Comparison of ENCODE assay signal across 24 cellular contexts in genomic region chr17:64094412-64094811, GRCh38. TPM values are rescaled to one million over a fixed set of nuclear protein-coding genes. Genes with fewer than 3 reads are reported as not detected.
DNase-seq lines count a peak whose midpoint lies in the region; ATAC-seq and TF ChIP-seq lines count a peak whose summit lies in the region.
"Had no signal": no experiment of that assay in that cellular context is flagged by ENCODE, and none has a peak within 500 bp of the region (broad histone marks: within the 10 kb centered on the region; RNA-seq: fewer than 3 reads in every experiment).

No MANE protein-coding gene starts in this region.

- peak overlapping the region; percentile 65 for H3K27ac Mint-ChIP-seq in T-helper 1 cell treated with Interleukin-12 subunit alpha and Interleukin-12 subunit beta and Interleukin-4 antibody, amounts not matched to agents 30 μg/mL and 1 μg/mL, for 36 hours
- peak overlapping the region in 2 of 3 donors; percentile 29 to 74 for H3K27ac Mint-ChIP-seq in CD4-positive, CD25-positive, alpha-beta regulatory T cell
- H3K27ac Mint-ChIP-seq: endodermal cell had no signal

- BruUV-seq in PC-9 (replicated peaks; lab: Mats Ljungman, UMichigan), result no TSS peak

- H3K9me3 ChIP-seq in CD4-positive, CD25-positive, alpha-beta regulatory T cell (ENCODE audit: control insufficient read depth in 2 of 2, low read length in 2 of 2), result no peaks in the 10 kb centered on the region
- H3K9me3 ChIP-seq in PC-9 (ENCODE audit: insufficient read depth, low read depth), result no peaks in the 10 kb centered on the region
- H3K9me3 ChIP-seq in right cardiac atrium (ENCODE audit: control insufficient read depth, low read length), result no peaks in the 10 kb centered on the region
- H3K9me3 ChIP-seq: adrenal gland, esophagus squamous epithelium, gastrocnemius medialis, psoas muscle, tibial artery had no signal

- intact Hi-C loops in PC-9 (cut with micrococcal nuclease; ENCODE audit: unreplicated experiment), result no loop called here
- intact Hi-C loops in left colon (cut with DNase I, micrococcal nuclease), result no loop called here
- intact Hi-C loops in right cardiac atrium (cut with DNase I), result no loop called here

- no peak for ATAC-seq in CD4-positive, CD25-positive, alpha-beta regulatory T cell (ENCODE audit: low read depth in 2 of 2)
- peak; percentile 81 for ATAC-seq in left colon
- no peak for ATAC-seq in right cardiac atrium
- no peak for ATAC-seq in GM21737 (IDR thresholded peaks at IDR 0.05; ENCODE audit: unreplicated experiment)
- ATAC-seq: gastrocnemius medialis had no signal

- no peak overlapping the region for H3K27ac ChIP-seq in CD4-positive, CD25-positive, alpha-beta regulatory T cell (ENCODE audit: insufficient read depth, low read length, poor library complexity, severe bottlenecking)
- H3K27ac ChIP-seq in PC-9 (peak overlapping the region; percentile 64; the same call in 1 of the 2 replicates), right cardiac atrium (ENCODE audit: low read length) (no peak overlapping the region)
- H3K27ac ChIP-seq: coronary artery, gastrocnemius medialis, GM23248, psoas muscle, tibial artery had no signal

- peaks cover 76% of the 10 kb centered on the region for H3K4me1 Mint-ChIP-seq in T-helper 1 cell treated with Interleukin-12 subunit alpha and Interleukin-12 subunit beta and Interleukin-4 antibody, amounts not matched to agents 30 μg/mL and 1 μg/mL, for 36 hours (ENCODE audit: low read depth)
- peaks cover 30 to 66% (median 38%) of the 10 kb centered on the region in 4 donors for H3K4me1 Mint-ChIP-seq in CD4-positive, CD25-positive, alpha-beta regulatory T cell

- no peaks in the 10 kb centered on the region for H3K9me3 Mint-ChIP-seq in T-helper 1 cell treated with Interleukin-12 subunit alpha and Interleukin-12 subunit beta and Interleukin-4 antibody, amounts not matched to agents 30 μg/mL and 1 μg/mL, for 36 hours
- H3K9me3 Mint-ChIP-seq in CD4-positive, CD25-positive, alpha-beta regulatory T cell, result no peaks in the 10 kb centered on the region
- H3K9me3 Mint-ChIP-seq: endodermal cell had no signal

- H3F3A ChIP-seq in PC-9 (ENCODE audit: insufficient read depth, low read depth), result peaks cover 30% of the 10 kb centered on the region

- H3K36me3 Mint-ChIP-seq in T-helper 1 cell treated with Interleukin-12 subunit alpha and Interleukin-12 subunit beta and Interleukin-4 antibody, amounts not matched to agents 30 μg/mL and 1 μg/mL, for 36 hours (ENCODE audit: low read depth), result peaks cover 66% of the 10 kb centered on the region
- peaks cover 35% of the 10 kb centered on the region for H3K36me3 Mint-ChIP-seq in CD4-positive, CD25-positive, alpha-beta regulatory T cell

- no peaks in the 10 kb centered on the region for H3K27me3 ChIP-seq in CD4-positive, CD25-positive, alpha-beta regulatory T cell (ENCODE audit: control insufficient read depth, insufficient read depth, low read length)
- no peaks in the 10 kb centered on the region for H3K27me3 ChIP-seq in PC-9 (ENCODE audit: insufficient read depth, low read depth)
- no peaks in the 10 kb centered on the region for H3K27me3 ChIP-seq in right cardiac atrium (ENCODE audit: control insufficient read depth, insufficient read depth)
- H3K27me3 ChIP-seq: adrenal gland, esophagus squamous epithelium, gastrocnemius medialis, tibial artery had no signal

- DNase-seq in T-helper 1 cell (no peak), PC-9 (no peak), left colon (no peak), right cardiac atrium (no peak)
- DNase-seq in CD4-positive, CD25-positive, alpha-beta regulatory T cell, result no peak
- no peak for DNase-seq in stimulated activated naive CD4-positive, alpha-beta T cell (lab: John Stamatoyannopoulos, UW)
- DNase-seq: 8988T; activated CD4-positive, alpha-beta T cell treated with anti-CD3 and anti-CD28 coated beads, Interleukin-2, amount 50 U/mL, for 48 hours; activated T-cell treated with anti-CD3 and anti-CD28 coated beads, Interleukin-2, amount 50 U/mL, for 1 hour; adrenal gland; AML-193; endodermal cell; esophagus squamous epithelium; gastrocnemius medialis; GM23248; hypothalamus; NCI-H1105 treated with DMSO at 0.1 percent for 48 hours; NCI-H2029 treated with DMSO at 0.1 percent for 48 hours; psoas muscle; SIG-M5; tibial artery had no signal

- H4K20me1 ChIP-seq in PC-9 (ENCODE audit: insufficient read depth), result no peaks in the 10 kb centered on the region

- H3K36me3 ChIP-seq in CD4-positive, CD25-positive, alpha-beta regulatory T cell (ENCODE audit: control insufficient read depth, insufficient read depth, low read length), result peaks cover 34% of the 10 kb centered on the region
- peaks cover 17% of the 10 kb centered on the region for H3K36me3 ChIP-seq in PC-9 (ENCODE audit: low read depth)
- H3K36me3 ChIP-seq: gastrocnemius medialis had no signal

- peaks cover 11% of the 10 kb centered on the region for H3K4me1 ChIP-seq in CD4-positive, CD25-positive, alpha-beta regulatory T cell (ENCODE audit: control insufficient read depth, insufficient read depth, low read length, poor library complexity, severe bottlenecking)
- H3K4me1 ChIP-seq in PC-9 (replicated peaks; ENCODE audit: insufficient read depth), result peaks cover 40% of the 10 kb centered on the region
- H3K4me1 ChIP-seq in right cardiac atrium (ENCODE audit: control insufficient read depth, insufficient read depth, low read length), result peaks cover 4% of the 10 kb centered on the region

- H3K9me2 ChIP-seq in PC-9 (ENCODE audit: insufficient read depth), result no peaks in the 10 kb centered on the region

- H3K4me2 ChIP-seq in PC-9, result no peak overlapping the region

- 90% methylated on average over 7 of the region's 7 CpGs for WGBS in right cardiac atrium

- POLR2A ChIA-PET in PC-9 (lab: Charles Lee; ENCODE audit: unreplicated experiment), result no interaction called here

- no peak overlapping the region for H3K4me3 Mint-ChIP-seq in T-helper 1 cell treated with Interleukin-12 subunit alpha and Interleukin-12 subunit beta and Interleukin-4 antibody, amounts not matched to agents 30 μg/mL and 1 μg/mL, for 36 hours
- peak overlapping the region in 1 of 4 donors; percentile 53 for H3K4me3 Mint-ChIP-seq in CD4-positive, CD25-positive, alpha-beta regulatory T cell
- H3K4me3 Mint-ChIP-seq: endodermal cell had no signal

- TF ChIP-seq CTCF in PC-9 (conservative IDR thresholded peaks at IDR 0.05), result no peak

- H3K79me2 ChIP-seq in PC-9 (ENCODE audit: low read depth), result peaks cover 20% of the 10 kb centered on the region; the same call in 1 of the 2 replicates

- H2AFZ ChIP-seq in PC-9, result no peak overlapping the region
- H2AFZ ChIP-seq: GM23248 had no signal

- no peak overlapping the region for H3K4me3 ChIP-seq in CD4-positive, CD25-positive, alpha-beta regulatory T cell (ENCODE audit: low read depth, low read length)
- H3K4me3 ChIP-seq in PC-9 (no peak overlapping the region), right cardiac atrium (ENCODE audit: low read length) (no peak overlapping the region)
- H3K4me3 ChIP-seq: adrenal gland, coronary artery, esophagus squamous epithelium, gastrocnemius medialis, GM23248, psoas muscle, tibial artery had no signal

- CTCF ChIA-PET in PC-9 (lab: Charles Lee), result interaction anchor here (0.5 to 0.6 kb wide), 2 partner anchors 186 to 211 kb away, joined by 4 to 14 read pairs; no protein-coding TSS in a partner anchor

- H3K27me3 Mint-ChIP-seq in T-helper 1 cell treated with Interleukin-12 subunit alpha and Interleukin-12 subunit beta and Interleukin-4 antibody, amounts not matched to agents 30 μg/mL and 1 μg/mL, for 36 hours (ENCODE audit: low read depth), result no peaks in the 10 kb centered on the region
- no peaks in the 10 kb centered on the region for H3K27me3 Mint-ChIP-seq in CD4-positive, CD25-positive, alpha-beta regulatory T cell

RNA-seq across cellular contexts. Expression of gene ERN1, which starts 35.5 kb away (rescaled TPM):
- 96.7 TPM for total RNA-seq in CD4-positive, CD25-positive, alpha-beta regulatory T cell
- 10 to 100 TPM; 30.2 to 39.3 (median 35.1) TPM for polyA plus RNA-seq in CD4-positive, CD25-positive, alpha-beta regulatory T cell
- total RNA-seq in PC-9 (2021) (9.2 and 11.7 TPM in 2 replicates), left colon (10 to 100 TPM; 19.9 to 25.6 TPM), right cardiac atrium (10 to 100 TPM in 2 of 4 donors, 1 to 10 TPM in 2; 8.9 to 11.4 (median 10.0) TPM)
- polyA plus RNA-seq in right cardiac atrium, result 3.3 TPM
